14 cellular contexts compared by ENCODE assay signal in genomic region chrX:79079477-79079876, GRCh38.
DNase-seq lines count a peak whose midpoint lies in the region; ATAC-seq, FAIRE-seq and TF ChIP-seq lines count a peak whose summit lies in the region.
"Had no signal": no experiment of that assay in that cellular context is flagged by ENCODE, and none has a peak within 500 bp of the region (broad histone marks: within the 10 kb centered on the region; RNA-seq: fewer than 3 reads in every experiment).

No MANE protein-coding gene starts in this region.

- POLR2A ChIA-PET in A549 (lab: Yijun Ruan, JAX) = no interaction called here

- TF ChIP-seq RAD21 in A549 (conservative IDR thresholded peaks at IDR 0.05 in 1 of 2, IDR thresholded peaks at IDR 0.05 in 1 of 2) = no peak

- CTCF ChIA-PET in A549 (lab: Yijun Ruan, JAX) = interaction anchor here (0.6 kb wide), 1 partner anchor 1095 kb away, joined by 3 read pairs; no protein-coding TSS in a partner anchor

- 0% methylated on average over 1 of the region's 1 CpG for WGBS in A549 (ENCODE audit: missing lambda C conversion rate)
- WGBS in pancreas, 2 donors = 8 to 13% methylated on average over 1 of the region's 1 CpG

- H3K4me1 ChIP-seq in A549 = no peaks in the 10 kb centered on the region
- H3K4me1 ChIP-seq in pancreas = no peaks in the 10 kb centered on the region
- H3K4me1 ChIP-seq: BLaER1 had no signal

- DNase-seq in A549 (ENCODE audit: low read depth in 1 of 2, low spot score in 1 of 2) = no peak
- DNase-seq in GM18507 (ENCODE audit: extremely low spot score, insufficient read length, low read depth) = no peak
- no peak for DNase-seq in pancreas
- DNase-seq in omental fat pad (ENCODE audit: low spot score) = no peak
- DNase-seq in activated CD4-positive, alpha-beta T cell treated with anti-CD3 and anti-CD28 coated beads for 4 hours = no peak
- no peak for DNase-seq in stimulated activated CD8-positive, alpha-beta memory T cell treated with anti-CD3 and anti-CD28 coated beads, Interleukin-4, amount 100 ng/mL, for 48 hours
- DNase-seq: AML-193, DMS53, GF-D8 had no signal

- TF ChIP-seq EP300 in A549 (IDR thresholded peaks at IDR 0.05) = no peak

- TF ChIP-seq POLR2A in A549 (IDR thresholded peaks at IDR 0.05; ENCODE audit: low read length) = no peak

- FAIRE-seq in A549 (lab: Jason Lieb, UNC) = peak; percentile 72
- FAIRE-seq in GM18507 (lab: Jason Lieb, UNC) = peak; percentile 59
- FAIRE-seq in colon (lab: Jason Lieb, UNC) = peak; percentile 94
- peak; percentile 72 for FAIRE-seq in pancreas (lab: Jason Lieb, UNC)
- FAIRE-seq: H54 had no signal

- H3K4me3 ChIP-seq in A549 (no peak overlapping the region), pancreas (no peak overlapping the region)
- H3K4me3 ChIP-seq: BLaER1, GM23248 had no signal

- intact Hi-C loops in pancreas (cut with DNase I) = no loop called here

- H3K27ac ChIP-seq in A549 (no peak overlapping the region), pancreas (no peak overlapping the region)
- H3K27ac ChIP-seq: BLaER1, GM23248 had no signal

- H3K4me2 ChIP-seq in A549 = no peak overlapping the region
- H3K4me2 ChIP-seq: BLaER1 had no signal

- ATAC-seq in A549 (no peak), pancreas (no peak), omental fat pad (ENCODE audit: low FRiP score) (no peak)
- ATAC-seq: HCT116 had no signal

- no peaks in the 10 kb centered on the region for H3K36me3 ChIP-seq in pancreas
- H3K36me3 ChIP-seq: BLaER1 had no signal

- H3K9me3 ChIP-seq in A549 (no peaks in the 10 kb centered on the region), pancreas (no peaks in the 10 kb centered on the region)
- H3K9me3 ChIP-seq: BLaER1 had no signal

- TF ChIP-seq CTCF in A549 (IDR thresholded peaks at IDR 0.05) (no peak), pancreas (IDR thresholded peaks at IDR 0.05) (no peak), omental fat pad (IDR thresholded peaks at IDR 0.05) (no peak)

- peaks cover 0 to 4% (median 0%) of the 10 kb centered on the region in 4 donors for H3K27me3 ChIP-seq in pancreas

TF ChIP-seq in A549, 52 proteins besides CTCF, POLR2A, EP300 and RAD21:
- no peak for TF ChIP-seq HDAC2 (IDR thresholded peaks at IDR 0.05)
- TF ChIP-seq POLR2AphosphoS2 (conservative IDR thresholded peaks at IDR 0.05; ENCODE audit: low read length) = no peak
- TF ChIP-seq NFE2L2 (conservative IDR thresholded peaks at IDR 0.05; ENCODE audit: low read length) = no peak
- no peak for TF ChIP-seq ZNF302 (CRISPR knock-in tag; IDR thresholded peaks at IDR 0.05)
- TF ChIP-seq BHLHE40 (IDR thresholded peaks at IDR 0.05; ENCODE audit: low read depth, low read length) = no peak
- no peak for TF ChIP-seq EHMT2 (IDR thresholded peaks at IDR 0.05; ENCODE audit: low read depth)
- TF ChIP-seq RFX5 (IDR thresholded peaks at IDR 0.05) = no peak
- TF ChIP-seq NR3C1 (IDR thresholded peaks at IDR 0.05) = no peak
- TF ChIP-seq CEBPB (IDR thresholded peaks at IDR 0.05) = no peak
